In genomic region chr11:64306876-64307622, GRCh38 we compare ENCODE assay signal across 9 cellular contexts. TPM values are rescaled to one million over a fixed set of nuclear protein-coding genes. Genes with fewer than 3 reads are reported as not detected.
DNase-seq lines count a peak whose midpoint lies in the region; ATAC-seq and TF ChIP-seq lines count a peak whose summit lies in the region.
"Had no signal": no experiment of that assay in that cellular context is flagged by ENCODE, and none has a peak within 500 bp of the region (broad histone marks: within the 10 kb centered on the region; RNA-seq: fewer than 3 reads in every experiment).

No MANE protein-coding gene starts in this region.

- TF ChIP-seq CTCF in Peyer's patch (IDR thresholded peaks at IDR 0.05) (no peak), fibroblast of pulmonary artery (IDR thresholded peaks at IDR 0.05; ENCODE audit: low read length, missing control alignments) (no peak), parathyroid adenoma (IDR thresholded peaks at IDR 0.05) (no peak)

- no peak overlapping the region for H2AFZ ChIP-seq in parathyroid adenoma

- ATAC-seq in HG03354 (IDR thresholded peaks at IDR 0.05; ENCODE audit: poor library complexity, severe bottlenecking, unreplicated experiment), result no peak
- ATAC-seq in HG03280 (IDR thresholded peaks at IDR 0.05; ENCODE audit: unreplicated experiment), result no peak
- ATAC-seq: foreskin keratinocyte had no signal

- DNase-seq in ELR (ENCODE audit: low read depth) (peak; percentile 45), Peyer's patch (peak in 2 of 3 donors; percentile 69 to 78), fibroblast of pulmonary artery (ENCODE audit: low read depth) (peak; percentile 41), ecto neural progenitor cell (ENCODE audit: low spot score) (no peak), KG1 (lab: John Stamatoyannopoulos, UW) (no peak)

- H3K9ac ChIP-seq in parathyroid adenoma, result no peak overlapping the region

- H3K4me1 ChIP-seq in Peyer's patch (peaks cover 3 to 34% (median 13%) of the 10 kb centered on the region in 4 donors), parathyroid adenoma (peaks cover 5% of the 10 kb centered on the region)

- H3K9me3 ChIP-seq in Peyer's patch, result no peaks in the 10 kb centered on the region
- H3K9me3 ChIP-seq in parathyroid adenoma (ENCODE audit: control insufficient read depth, low read length), result no peaks in the 10 kb centered on the region

- peak overlapping the region; percentile 85 to 100 (median 96) for H3K27ac ChIP-seq in Peyer's patch
- H3K27ac ChIP-seq in parathyroid adenoma, result peak overlapping the region; percentile 15
- H3K27ac ChIP-seq: foreskin keratinocyte had no signal

- no peak for TF ChIP-seq POLR2A in Peyer's patch (IDR thresholded peaks at IDR 0.05)

- no peaks in the 10 kb centered on the region for H3K79me2 ChIP-seq in parathyroid adenoma

- peaks cover 0 to 13% (median 0%) of the 10 kb centered on the region in 3 donors for H3K36me3 ChIP-seq in Peyer's patch
- no peaks in the 10 kb centered on the region for H3K36me3 ChIP-seq in parathyroid adenoma (ENCODE audit: control insufficient read depth, insufficient read depth, low read length)

- H3K4me3 ChIP-seq in Peyer's patch (peak overlapping the region; percentile 82 to 97 (median 92)), fibroblast of pulmonary artery (replicated peaks; ENCODE audit: low read depth, low read length) (peak overlapping the region; percentile 74), parathyroid adenoma (ENCODE audit: low read depth, low read length) (peak overlapping the region; percentile 25)

- H3K4me2 ChIP-seq in parathyroid adenoma (ENCODE audit: low read length), result peak overlapping the region; percentile 81

- no peaks in the 10 kb centered on the region for H3K27me3 ChIP-seq in Peyer's patch
- no peaks in the 10 kb centered on the region for H3K27me3 ChIP-seq in parathyroid adenoma (ENCODE audit: control insufficient read depth, insufficient read depth, low read length)
- H3K27me3 ChIP-seq: foreskin keratinocyte had no signal

RNA-seq across cellular contexts. Expression of gene ESRRA, which starts 1.7 kb away (rescaled TPM):
- 100 to 1,000 TPM; 151 to 460 (median 341) TPM for total RNA-seq in Peyer's patch

RNA-seq across cellular contexts. Expression of gene CATSPERZ, which starts 6.9 kb away (rescaled TPM):
- total RNA-seq in Peyer's patch, result 1 to 10 TPM in 1 of 4 donors, not detected in 3; 9.9 TPM

RNA-seq across cellular contexts. Expression of gene TRMT112, which starts 10.3 kb away (rescaled TPM):
- total RNA-seq in Peyer's patch, result 100 to 1,000 TPM in 1 of 4 donors, 10 to 100 TPM in 3; 55.3 to 163 (median 63.1) TPM

RNA-seq across cellular contexts. Expression of gene PRDX5, which starts 10.9 kb away (rescaled TPM):
- 100 to 1,000 TPM; 202 to 345 (median 268) TPM for total RNA-seq in Peyer's patch

RNA-seq across cellular contexts. Expression of gene KCNK4, which starts 15.9 kb away (rescaled TPM):
- total RNA-seq in Peyer's patch, result not detected
- total RNA-seq: foreskin keratinocyte had no signal

Comparison
In these comparisons a context has a peak if more than half of its experiments do, and no peak if none do; other contexts are left out.
1. DNase-seq: peak in ELR (single experiment), Peyer's patch (2 of 3) and fibroblast of pulmonary artery (single experiment); none in ecto neural progenitor cell (single experiment) and KG1 (single experiment).
2. H3K4me3 ChIP-seq: peak in every context shown above with its lines; median percentile 92 in Peyer's patch; 74 in fibroblast of pulmonary artery; 25 in parathyroid adenoma.